In genomic region chr2:172783091-172783898, GRCh38 we compare ENCODE assay signal across 9 cellular contexts. TPM values are rescaled to one million over a fixed set of nuclear protein-coding genes. Genes with fewer than 3 reads are reported as not detected.
A peak's percentile ranks its signal among the peaks of the same experiment; 100 is the strongest.
DNase-seq lines count a peak whose midpoint lies in the region; ATAC-seq, FAIRE-seq and TF ChIP-seq lines count a peak whose summit lies in the region.
"Had no signal": no experiment of that assay in that cellular context is flagged by ENCODE, and none has a peak within 500 bp of the region (broad histone marks: within the 10 kb centered on the region; RNA-seq: fewer than 3 reads in every experiment).

No MANE protein-coding gene starts in this region.

- ATAC-seq in GM19351 (IDR thresholded peaks at IDR 0.05; ENCODE audit: unreplicated experiment) (no peak), HG03039 (IDR thresholded peaks at IDR 0.05; ENCODE audit: unreplicated experiment) (no peak)

- no peaks in the 10 kb centered on the region for H3K9me3 ChIP-seq in PC-9 (ENCODE audit: insufficient read depth, low read depth)
- H3K9me3 ChIP-seq in endothelial cell of umbilical vein (replicated peaks; ENCODE audit: control insufficient read depth, insufficient read depth, low read length): no peaks in the 10 kb centered on the region

- TF ChIP-seq POLR2A in endothelial cell of umbilical vein (IDR thresholded peaks at IDR 0.05; ENCODE audit: low read depth, low read length): no peak

- H3K27me3 ChIP-seq in PC-9 (ENCODE audit: insufficient read depth, low read depth): no peaks in the 10 kb centered on the region
- H3K27me3 ChIP-seq in endothelial cell of umbilical vein (ENCODE audit: control insufficient read depth in 2 of 2, insufficient read depth in 2 of 2, low read length in 2 of 2): no peaks in the 10 kb centered on the region

- H3F3A ChIP-seq in PC-9 (ENCODE audit: insufficient read depth, low read depth): peaks cover 25% of the 10 kb centered on the region

- H3K9me2 ChIP-seq in PC-9 (ENCODE audit: insufficient read depth): 0 out of 2 replicates have a peak, but pooled peaks cover 4% of the 10 kb centered on the region

- H3K4me1 Mint-ChIP-seq in nephron progenitor cell: peaks cover 31% of the 10 kb centered on the region
- H3K4me1 Mint-ChIP-seq: activated naive CD8-positive, alpha-beta T cell treated with anti-CD3 and anti-CD28 coated beads for 36 hours had no signal

- no peak overlapping the region for H3K4me3 ChIP-seq in PC-9
- no peak overlapping the region for H3K4me3 ChIP-seq in endothelial cell of umbilical vein (replicated peaks in 1 of 3; ENCODE audit: insufficient read depth in 1 of 3, low read depth in 1 of 3, low read length in 3 of 3)

- peak; percentile 87 for FAIRE-seq in endothelial cell of umbilical vein (lab: Jason Lieb, UNC)

- intact Hi-C loops in PC-9 (cut with micrococcal nuclease; ENCODE audit: unreplicated experiment): loop anchor here (1.0 to 5.0 kb wide), 4 partner anchors 54 to 611 kb away; no protein-coding TSS in a partner anchor
- intact Hi-C loops in endothelial cell of umbilical vein (cut with micrococcal nuclease): no loop called here

- dilution Hi-C loops in endothelial cell of umbilical vein (cut with MboI; ENCODE audit: extremely low pct_ligation_motif_present, low sequenced_read_pairs): no loop called here

- H2AFZ ChIP-seq in PC-9: 0 out of 2 replicates have a peak overlapping the region, but pooled peaks have one; percentile 2
- peak overlapping the region; percentile 23 for H2AFZ ChIP-seq in endothelial cell of umbilical vein (ENCODE audit: low read depth, low read length)

- H3K4me1 ChIP-seq in PC-9 (replicated peaks; ENCODE audit: insufficient read depth): peaks cover 33% of the 10 kb centered on the region
- H3K4me1 ChIP-seq in endothelial cell of umbilical vein (ENCODE audit: control insufficient read depth, extremely low read depth, insufficient read depth, low read length): peaks cover 12% of the 10 kb centered on the region

- POLR2A ChIA-PET in PC-9 (lab: Charles Lee; ENCODE audit: unreplicated experiment) (no interaction called here), endothelial cell of umbilical vein (lab: Charles Lee) (no interaction called here)

- peak overlapping the region; percentile 78 for H3K27ac Mint-ChIP-seq in nephron progenitor cell
- H3K27ac Mint-ChIP-seq: activated naive CD8-positive, alpha-beta T cell treated with anti-CD3 and anti-CD28 coated beads for 36 hours had no signal

- peaks cover 11% of the 10 kb centered on the region for H3K36me3 Mint-ChIP-seq in nephron progenitor cell (ENCODE audit: low read depth)
- H3K36me3 Mint-ChIP-seq: activated naive CD8-positive, alpha-beta T cell treated with anti-CD3 and anti-CD28 coated beads for 36 hours had no signal

- H3K9ac ChIP-seq in endothelial cell of umbilical vein (replicated peaks; ENCODE audit: extremely low read depth, insufficient read depth, low read length): no peak overlapping the region

- peaks cover 13% of the 10 kb centered on the region for H3K9me3 Mint-ChIP-seq in nephron progenitor cell
- H3K9me3 Mint-ChIP-seq: activated naive CD8-positive, alpha-beta T cell treated with anti-CD3 and anti-CD28 coated beads for 36 hours had no signal

- TF ChIP-seq CTCF in PC-9 (conservative IDR thresholded peaks at IDR 0.05) (no peak; the same call in 1 of the 2 replicates), endothelial cell of umbilical vein (IDR thresholded peaks at IDR 0.05; ENCODE audit: extremely low read depth in 1 of 2, insufficient read depth in 1 of 2, low read depth in 1 of 2, low read length in 2 of 2) (peak; percentile 24 to 32), nephron progenitor cell (IDR thresholded peaks at IDR 0.05) (no peak)

- H3K79me2 ChIP-seq in PC-9 (ENCODE audit: low read depth) (no peaks in the 10 kb centered on the region), endothelial cell of umbilical vein (ENCODE audit: control insufficient read depth, insufficient read depth, low read length) (no peaks in the 10 kb centered on the region)

- H3K4me2 ChIP-seq in PC-9: peak overlapping the region; percentile 68
- peak overlapping the region; percentile 34 for H3K4me2 ChIP-seq in endothelial cell of umbilical vein (ENCODE audit: insufficient read depth, low read length)

- H3K27ac ChIP-seq in PC-9 (peak overlapping the region; percentile 72), endothelial cell of umbilical vein (ENCODE audit: insufficient read depth, low read depth, low read length) (no peak overlapping the region)

- peak overlapping the region; percentile 23 for H3K4me3 Mint-ChIP-seq in nephron progenitor cell
- H3K4me3 Mint-ChIP-seq: activated naive CD8-positive, alpha-beta T cell treated with anti-CD3 and anti-CD28 coated beads for 36 hours had no signal

- CTCF ChIA-PET in PC-9 (lab: Charles Lee) (no interaction called here), endothelial cell of umbilical vein (lab: Charles Lee) (no interaction called here)

- H3K36me3 ChIP-seq in PC-9 (ENCODE audit: low read depth) (no peaks in the 10 kb centered on the region), endothelial cell of umbilical vein (ENCODE audit: control insufficient read depth in 2 of 2, extremely low read depth in 1 of 2, insufficient read depth in 2 of 2, low read length in 2 of 2) (no peaks in the 10 kb centered on the region)

- peaks cover 3% of the 10 kb centered on the region for H3K27me3 Mint-ChIP-seq in nephron progenitor cell (ENCODE audit: low read depth, poor library complexity)

- H4K20me1 ChIP-seq in PC-9 (ENCODE audit: insufficient read depth): no peaks in the 10 kb centered on the region
- no peaks in the 10 kb centered on the region for H4K20me1 ChIP-seq in endothelial cell of umbilical vein (replicated peaks; ENCODE audit: control insufficient read depth, extremely low read depth, insufficient read depth, low read length)

- no peaks in the 10 kb centered on the region for H3K9me1 ChIP-seq in endothelial cell of umbilical vein (replicated peaks; ENCODE audit: control insufficient read depth, extremely low read depth, insufficient read depth, low read length)

- BruUV-seq in PC-9 (replicated peaks; lab: Mats Ljungman, UMichigan) (no TSS peak), endothelial cell of umbilical vein (replicated peaks; lab: Mats Ljungman, UMichigan) (no TSS peak)

- DNase-seq in Daoy (ENCODE audit: low read depth) (peak; percentile 93), PC-9 (peak; percentile 95 to 100), endothelial cell of umbilical vein (ENCODE audit: low read depth, low spot score) (peak; percentile 78), nephron progenitor cell (peak; percentile 50), NCI-H1436 (lab: John Stamatoyannopoulos, UW) (no peak)
- no peak for DNase-seq in effector CD4-positive, alpha-beta T cell
- DNase-seq: activated naive CD8-positive, alpha-beta T cell treated with anti-CD3 and anti-CD28 coated beads for 36 hours had no signal

TF ChIP-seq in endothelial cell of umbilical vein, 7 proteins besides CTCF, POLR2A, EP300 and RAD21:
- TF ChIP-seq MYC (IDR thresholded peaks at IDR 0.05; ENCODE audit: low read depth, low read length) (peak; percentile 67), JUN (IDR thresholded peaks at IDR 0.05; ENCODE audit: borderline replicate concordance, insufficient read depth, insufficient read length, low read depth) (no peak), FOS (IDR thresholded peaks at IDR 0.05; ENCODE audit: borderline replicate concordance, insufficient read depth, low read length) (no peak), GATA2 (IDR thresholded peaks at IDR 0.05; ENCODE audit: insufficient read depth, insufficient read length, low read depth, low read length) (peak; percentile 94)
TF ChIP-seq in endothelial cell of umbilical vein: peak in this region for 2.

RNA-seq across cellular contexts. Expression of gene RAPGEF4, which starts 47.6 kb away (rescaled TPM):
- total RNA-seq in Daoy (2014; rRNA removed; shearing (Covaris generic)): 0.24 and 0.51 TPM in 2 replicates
- total RNA-seq in PC-9 (2021): 0.53 TPM in 1 of 2 replicates, not detected in the other
- total RNA-seq in endothelial cell of umbilical vein: 8.8 and 9.2 TPM in 2 replicates
- polyA plus RNA-seq in endothelial cell of umbilical vein: 5.7 and 7.2 TPM in 2 replicates
- 4.7 and 5.3 TPM in 2 replicates for polyA plus RNA-seq in endothelial cell of umbilical vein (2011; cell fraction: cytosol; rRNA removed)
- polyA plus RNA-seq in endothelial cell of umbilical vein (2011; cell fraction: nucleus; rRNA removed): 30.1 and 35.1 TPM in 2 replicates
- polyA plus RNA-seq in endothelial cell of umbilical vein (2012): 5.8 and 8.9 TPM in 2 replicates
- polyA minus RNA-seq in endothelial cell of umbilical vein: 38.9 and 42.0 TPM in 2 replicates
- 1.7 TPM for polyA minus RNA-seq in endothelial cell of umbilical vein (2011; cell fraction: cytosol; rRNA and poly(A)+ RNA removed)
- 54.1 and 82.0 TPM in 2 replicates for polyA minus RNA-seq in endothelial cell of umbilical vein (2011; cell fraction: nucleus; rRNA and poly(A)+ RNA removed)

Comparison
In these comparisons a context has a peak if more than half of its experiments do, and no peak if none do; other contexts are left out.
1. DNase-seq: peak in Daoy (single experiment), PC-9 (2 of 2), endothelial cell of umbilical vein (single experiment) and nephron progenitor cell (single experiment); none in effector CD4-positive, alpha-beta T cell (single experiment) and NCI-H1436 (single experiment).
2. CTCF ChIP-seq: peak in endothelial cell of umbilical vein (2 of 2); none in PC-9 (single experiment) and nephron progenitor cell (single experiment).